ENCODE assay signal across 1 cellular context in genomic region chr1:119713039-119713537, GRCh38.
TF ChIP-seq lines count a peak whose summit lies in the region.

No MANE protein-coding gene starts in this region.

TF ChIP-seq in HCT116, 20 proteins besides CTCF, POLR2A, EP300 and RAD21 (continued from another document):
- TF ChIP-seq REST (IDR thresholded peaks at IDR 0.05; ENCODE audit: low read depth) (no peak), CEBPB (IDR thresholded peaks at IDR 0.05; ENCODE audit: low read depth) (no peak), MAX (IDR thresholded peaks at IDR 0.05) (no peak)
